In genomic region chr9:135500525-135501260, GRCh38 we compare ENCODE assay signal across 1 cellular context.
TF ChIP-seq lines count a peak whose summit lies in the region.

MRPS2 (plus strand) TSS chr9:135500682; CDS start chr9:135500711, 29 bp downstream.

TF ChIP-seq in HEK293, 187 proteins besides CTCF, POLR2A, EP300 and RAD21 (continued from another document and continues in another):
- TF ChIP-seq IKZF3 (tag by site-specific recombination; IDR thresholded peaks at IDR 0.05) (no peak), ZBTB20 (tag by site-specific recombination; IDR thresholded peaks at IDR 0.05) (peak; percentile 87), ZNF596 (tag by site-specific recombination; IDR thresholded peaks at IDR 0.05) (peak; percentile 57; the same call in 1 of the 2 replicates), ZNF121 (tag by site-specific recombination; IDR thresholded peaks at IDR 0.05) (peak; percentile 12; the same call in 1 of the 2 replicates), ZNF555 (tag by site-specific recombination; conservative IDR thresholded peaks at IDR 0.05) (no peak), ZNF704 (tag by site-specific recombination; IDR thresholded peaks at IDR 0.05) (no peak), ZSCAN16 (tag by site-specific recombination; IDR thresholded peaks at IDR 0.05) (0 out of 2 replicates have a peak, but pooled peaks have one; percentile 71), ZXDB (tag by site-specific recombination; IDR thresholded peaks at IDR 0.05) (peak; percentile 87), ZNF133 (tag by site-specific recombination; IDR thresholded peaks at IDR 0.05) (no peak), EGR2 (tag by site-specific recombination; IDR thresholded peaks at IDR 0.05; ENCODE audit: low read depth) (peak; percentile 70), ZBTB17 (tag by site-specific recombination; IDR thresholded peaks at IDR 0.05) (peak; percentile 71), ZNF221 (tag by site-specific recombination; IDR thresholded peaks at IDR 0.05; ENCODE audit: borderline replicate concordance) (no peak), ZNF350 (tag by site-specific recombination; IDR thresholded peaks at IDR 0.05) (no peak), ZNF362 (tag by site-specific recombination; IDR thresholded peaks at IDR 0.05) (no peak), ZNF473 (tag by site-specific recombination; IDR thresholded peaks at IDR 0.05) (peak; percentile 25; the same call in 1 of the 2 replicates), ZNF311 (tag by site-specific recombination; IDR thresholded peaks at IDR 0.05; ENCODE audit: borderline replicate concordance) (no peak), ZNF660 (tag by site-specific recombination; IDR thresholded peaks at IDR 0.05) (peak; percentile 71; the same call in 1 of the 2 replicates), ZSCAN4 (tag by site-specific recombination; IDR thresholded peaks at IDR 0.05) (no peak), ZNF561 (tag by site-specific recombination; IDR thresholded peaks at IDR 0.05; ENCODE audit: borderline replicate concordance) (peak; percentile 87), ZNF148 (tag by site-specific recombination; IDR thresholded peaks at IDR 0.05; ENCODE audit: borderline replicate concordance) (0 out of 2 replicates have a peak, but pooled peaks have one; percentile 73), ZNF16 (tag by site-specific recombination; IDR thresholded peaks at IDR 0.05; ENCODE audit: low read depth) (no peak), ZNF501 (tag by site-specific recombination; IDR thresholded peaks at IDR 0.05) (peak; percentile 90), HIC1 (tag by site-specific recombination; IDR thresholded peaks at IDR 0.05) (peak; percentile 20; the same call in 1 of the 2 replicates), ZNF19 (tag by site-specific recombination; IDR thresholded peaks at IDR 0.05; ENCODE audit: low read depth) (no peak), FEZF1 (tag by site-specific recombination; IDR thresholded peaks at IDR 0.05) (0 out of 2 replicates have a peak, but pooled peaks have one; percentile 7), GLIS2 (tag by site-specific recombination; IDR thresholded peaks at IDR 0.05) (peak; percentile 78), SP3 (tag by site-specific recombination; IDR thresholded peaks at IDR 0.05) (peak; percentile 72), PBX3 (CRISPR knock-in tag; IDR thresholded peaks at IDR 0.05) (peak; percentile 86), ZFP37 (tag by site-specific recombination; IDR thresholded peaks at IDR 0.05) (0 out of 2 replicates have a peak, but pooled peaks have one; percentile 50), ZBTB26 (tag by site-specific recombination; optimal IDR thresholded peaks at IDR 0.05) (peak; percentile 99), ZNF843 (tag by site-specific recombination; IDR thresholded peaks at IDR 0.05) (0 out of 2 replicates have a peak, but pooled peaks have one; percentile 16), ZBTB10 (tag by site-specific recombination; IDR thresholded peaks at IDR 0.05) (0 out of 2 replicates have a peak, but pooled peaks have one; percentile 5), ZNF792 (tag by site-specific recombination; IDR thresholded peaks at IDR 0.05) (no peak), SALL2 (tag by site-specific recombination; IDR thresholded peaks at IDR 0.05; ENCODE audit: borderline replicate concordance) (peak; percentile 35; the same call in 1 of the 2 replicates), ZNF398 (tag by site-specific recombination; IDR thresholded peaks at IDR 0.05) (peak; percentile 78), INSM2 (tag by site-specific recombination; IDR thresholded peaks at IDR 0.05) (no peak; the same call in 1 of the 2 replicates), PRDM4 (tag by site-specific recombination; IDR thresholded peaks at IDR 0.05) (0 out of 2 replicates have a peak, but pooled peaks have one; percentile 43)
